Comparison of ENCODE assay signal across 2 cellular contexts in the genomic region with DNA sequence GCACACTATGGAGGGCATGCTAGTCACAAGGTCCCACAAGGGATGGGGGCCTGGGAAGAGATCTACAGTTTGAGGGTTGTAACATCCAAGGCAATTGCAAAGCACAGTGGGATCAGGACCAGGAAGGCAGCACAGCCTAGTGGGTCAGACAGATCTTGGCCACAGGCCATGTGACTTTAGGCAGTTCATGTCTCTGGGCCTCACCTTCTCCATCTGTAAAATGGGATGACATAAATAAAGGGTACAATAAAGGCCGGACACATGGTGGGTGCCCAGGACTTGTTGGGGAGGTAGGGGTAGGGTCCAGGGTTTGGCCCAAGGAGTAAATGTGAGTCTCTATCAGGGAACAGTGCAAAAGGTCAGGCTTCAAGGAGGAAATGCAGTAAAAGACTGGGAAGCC.
TF ChIP-seq lines count a peak whose summit lies in the region.

No MANE protein-coding gene starts in this region.

TF ChIP-seq in HepG2, 621 proteins besides CTCF, POLR2A, EP300 and RAD21:
- TF ChIP-seq RBM39 (IDR thresholded peaks at IDR 0.05; ENCODE audit: low read depth, low read length, poor library complexity, severe bottlenecking): no peak
- peak; percentile 56 for TF ChIP-seq ZNF629 (CRISPR knock-in tag; conservative IDR thresholded peaks at IDR 0.05)

TF ChIP-seq in H1, 55 proteins besides CTCF, POLR2A, EP300 and RAD21:
- TF ChIP-seq GTF2F1 (IDR thresholded peaks at IDR 0.05; ENCODE audit: borderline replicate concordance, low read depth, low read length): no peak
- no peak for TF ChIP-seq BRCA1 (IDR thresholded peaks at IDR 0.05; ENCODE audit: low read depth, low read length)
- TF ChIP-seq RFX5 (IDR thresholded peaks at IDR 0.05; ENCODE audit: borderline replicate concordance, low read depth, low read length): no peak
- no peak for TF ChIP-seq RNF2 (IDR thresholded peaks at IDR 0.05; ENCODE audit: borderline replicate concordance, low read depth, low read length, missing control alignments, poor library complexity, severe bottlenecking)
- no peak for TF ChIP-seq JUND (IDR thresholded peaks at IDR 0.05; ENCODE audit: low read length)
